Comparison of ENCODE assay signal across 1 cellular context in the genomic region with DNA sequence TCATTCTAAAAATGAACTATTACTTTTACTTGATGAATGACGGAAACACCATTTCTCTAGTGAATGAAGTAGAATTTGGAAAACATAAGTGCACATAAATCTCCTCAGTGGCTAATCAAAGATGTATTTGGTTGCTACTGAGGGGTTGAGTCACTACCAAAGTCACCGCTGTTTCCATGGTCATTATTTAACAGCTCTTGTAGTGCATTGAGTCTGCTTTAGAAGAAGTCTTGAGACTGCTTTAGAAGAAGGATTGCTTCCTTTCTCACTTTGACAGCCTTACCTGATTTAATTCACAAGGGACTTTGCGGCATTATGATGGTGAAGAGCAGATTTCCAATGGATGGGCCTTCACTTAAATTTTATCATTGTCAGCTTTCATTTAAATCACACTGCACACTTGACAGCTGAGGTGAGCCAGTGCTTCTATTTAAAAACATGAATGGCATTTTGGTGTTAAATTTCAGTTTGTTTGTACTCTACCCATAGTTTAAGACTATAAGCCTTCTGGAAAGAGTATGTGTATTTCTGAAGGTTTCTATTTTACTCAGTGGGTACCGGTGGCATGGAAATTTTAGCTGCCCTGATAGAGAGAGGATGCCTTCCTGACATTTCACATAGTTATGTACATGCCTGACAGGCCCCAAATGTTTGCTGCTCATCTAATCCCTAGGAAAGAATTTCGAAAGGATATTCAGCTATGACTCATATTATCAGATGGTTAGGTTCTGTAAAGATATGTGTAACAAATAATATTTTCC.
TF ChIP-seq lines count a peak whose summit lies in the region.

No MANE protein-coding gene starts in this region.

TF ChIP-seq in SK-N-SH, 30 proteins besides CTCF, POLR2A, EP300 and RAD21 (continued from another document):
- TF ChIP-seq, protein P1, sequence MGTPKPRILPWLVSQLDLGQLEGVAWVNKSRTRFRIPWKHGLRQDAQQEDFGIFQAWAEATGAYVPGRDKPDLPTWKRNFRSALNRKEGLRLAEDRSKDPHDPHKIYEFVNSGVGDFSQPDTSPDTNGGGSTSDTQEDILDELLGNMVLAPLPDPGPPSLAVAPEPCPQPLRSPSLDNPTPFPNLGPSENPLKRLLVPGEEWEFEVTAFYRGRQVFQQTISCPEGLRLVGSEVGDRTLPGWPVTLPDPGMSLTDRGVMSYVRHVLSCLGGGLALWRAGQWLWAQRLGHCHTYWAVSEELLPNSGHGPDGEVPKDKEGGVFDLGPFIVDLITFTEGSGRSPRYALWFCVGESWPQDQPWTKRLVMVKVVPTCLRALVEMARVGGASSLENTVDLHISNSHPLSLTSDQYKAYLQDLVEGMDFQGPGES (IDR thresholded peaks at IDR 0.05; ENCODE audit: low read depth, low read length): no peak
- no peak for TF ChIP-seq EZH2phosphoT487 (IDR thresholded peaks at IDR 0.05; ENCODE audit: borderline replicate concordance, low read depth)
- TF ChIP-seq, protein P2, sequence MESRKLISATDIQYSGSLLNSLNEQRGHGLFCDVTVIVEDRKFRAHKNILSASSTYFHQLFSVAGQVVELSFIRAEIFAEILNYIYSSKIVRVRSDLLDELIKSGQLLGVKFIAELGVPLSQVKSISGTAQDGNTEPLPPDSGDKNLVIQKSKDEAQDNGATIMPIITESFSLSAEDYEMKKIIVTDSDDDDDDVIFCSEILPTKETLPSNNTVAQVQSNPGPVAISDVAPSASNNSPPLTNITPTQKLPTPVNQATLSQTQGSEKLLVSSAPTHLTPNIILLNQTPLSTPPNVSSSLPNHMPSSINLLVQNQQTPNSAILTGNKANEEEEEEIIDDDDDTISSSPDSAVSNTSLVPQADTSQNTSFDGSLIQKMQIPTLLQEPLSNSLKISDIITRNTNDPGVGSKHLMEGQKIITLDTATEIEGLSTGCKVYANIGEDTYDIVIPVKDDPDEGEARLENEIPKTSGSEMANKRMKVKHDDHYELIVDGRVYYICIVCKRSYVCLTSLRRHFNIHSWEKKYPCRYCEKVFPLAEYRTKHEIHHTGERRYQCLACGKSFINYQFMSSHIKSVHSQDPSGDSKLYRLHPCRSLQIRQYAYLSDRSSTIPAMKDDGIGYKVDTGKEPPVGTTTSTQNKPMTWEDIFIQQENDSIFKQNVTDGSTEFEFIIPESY (IDR thresholded peaks at IDR 0.05; ENCODE audit: borderline replicate concordance, low read depth): no peak
- TF ChIP-seq, protein P3, sequence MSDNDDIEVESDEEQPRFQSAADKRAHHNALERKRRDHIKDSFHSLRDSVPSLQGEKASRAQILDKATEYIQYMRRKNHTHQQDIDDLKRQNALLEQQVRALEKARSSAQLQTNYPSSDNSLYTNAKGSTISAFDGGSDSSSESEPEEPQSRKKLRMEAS (IDR thresholded peaks at IDR 0.05; ENCODE audit: low read depth): no peak; the same call in 1 of the 2 replicates
- TF ChIP-seq, protein P4, sequence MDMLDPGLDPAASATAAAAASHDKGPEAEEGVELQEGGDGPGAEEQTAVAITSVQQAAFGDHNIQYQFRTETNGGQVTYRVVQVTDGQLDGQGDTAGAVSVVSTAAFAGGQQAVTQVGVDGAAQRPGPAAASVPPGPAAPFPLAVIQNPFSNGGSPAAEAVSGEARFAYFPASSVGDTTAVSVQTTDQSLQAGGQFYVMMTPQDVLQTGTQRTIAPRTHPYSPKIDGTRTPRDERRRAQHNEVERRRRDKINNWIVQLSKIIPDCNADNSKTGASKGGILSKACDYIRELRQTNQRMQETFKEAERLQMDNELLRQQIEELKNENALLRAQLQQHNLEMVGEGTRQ (IDR thresholded peaks at IDR 0.05; ENCODE audit: borderline replicate concordance, low read depth, low read length): no peak
- TF ChIP-seq, protein P5, sequence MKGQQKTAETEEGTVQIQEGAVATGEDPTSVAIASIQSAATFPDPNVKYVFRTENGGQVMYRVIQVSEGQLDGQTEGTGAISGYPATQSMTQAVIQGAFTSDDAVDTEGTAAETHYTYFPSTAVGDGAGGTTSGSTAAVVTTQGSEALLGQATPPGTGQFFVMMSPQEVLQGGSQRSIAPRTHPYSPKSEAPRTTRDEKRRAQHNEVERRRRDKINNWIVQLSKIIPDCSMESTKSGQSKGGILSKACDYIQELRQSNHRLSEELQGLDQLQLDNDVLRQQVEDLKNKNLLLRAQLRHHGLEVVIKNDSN (IDR thresholded peaks at IDR 0.05; ENCODE audit: borderline replicate concordance, low read depth): no peak
- TF ChIP-seq CHD2 (IDR thresholded peaks at IDR 0.05; ENCODE audit: low read length, partially characterized antibody): no peak
- TF ChIP-seq RCOR1 (IDR thresholded peaks at IDR 0.05; ENCODE audit: low read length): no peak
- TF ChIP-seq RXRA (IDR thresholded peaks at IDR 0.05; ENCODE audit: borderline replicate concordance, low read depth): peak; percentile 25; the same call in 1 of the 2 replicates
- TF ChIP-seq POLR2AphosphoS5 (IDR thresholded peaks at IDR 0.05; ENCODE audit: low read depth, low read length): peak; percentile 39; the same call in 1 of the 2 replicates
- TF ChIP-seq TAF1 (IDR thresholded peaks at IDR 0.05; ENCODE audit: borderline replicate concordance, low read depth, low read length): no peak
- TF ChIP-seq GABPA (IDR thresholded peaks at IDR 0.05; ENCODE audit: low read depth): no peak
- TF ChIP-seq, protein P6, sequence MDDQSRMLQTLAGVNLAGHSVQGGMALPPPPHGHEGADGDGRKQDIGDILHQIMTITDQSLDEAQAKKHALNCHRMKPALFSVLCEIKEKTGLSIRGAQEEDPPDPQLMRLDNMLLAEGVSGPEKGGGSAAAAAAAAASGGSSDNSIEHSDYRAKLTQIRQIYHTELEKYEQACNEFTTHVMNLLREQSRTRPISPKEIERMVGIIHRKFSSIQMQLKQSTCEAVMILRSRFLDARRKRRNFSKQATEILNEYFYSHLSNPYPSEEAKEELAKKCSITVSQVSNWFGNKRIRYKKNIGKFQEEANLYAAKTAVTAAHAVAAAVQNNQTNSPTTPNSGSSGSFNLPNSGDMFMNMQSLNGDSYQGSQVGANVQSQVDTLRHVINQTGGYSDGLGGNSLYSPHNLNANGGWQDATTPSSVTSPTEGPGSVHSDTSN (IDR thresholded peaks at IDR 0.05): peak; percentile 71
- peak; percentile 81; the same call in 1 of the 2 replicates for TF ChIP-seq FOSL2 (IDR thresholded peaks at IDR 0.05; ENCODE audit: borderline replicate concordance, low read depth)
- peak; percentile 48; the same call in 1 of the 2 replicates for TF ChIP-seq NFIC (IDR thresholded peaks at IDR 0.05; ENCODE audit: borderline replicate concordance)
- TF ChIP-seq GATA2 (CRISPR knock-in tag; IDR thresholded peaks at IDR 0.05): no peak
- TF ChIP-seq TCF12 (IDR thresholded peaks at IDR 0.05): peak; percentile 83
- peak; percentile 52; the same call in 1 of the 2 replicates for TF ChIP-seq MEF2A (IDR thresholded peaks at IDR 0.05; ENCODE audit: borderline replicate concordance, low read depth)
- peak; percentile 40; the same call in 1 of the 2 replicates for TF ChIP-seq SIN3A (IDR thresholded peaks at IDR 0.05; ENCODE audit: borderline replicate concordance, low read depth, low read length)
- no peak for TF ChIP-seq NRF1 (IDR thresholded peaks at IDR 0.05; ENCODE audit: low read depth, low read length)
- TF ChIP-seq MXI1 (IDR thresholded peaks at IDR 0.05; ENCODE audit: low read depth, low read length): no peak
- TF ChIP-seq, protein P7, sequence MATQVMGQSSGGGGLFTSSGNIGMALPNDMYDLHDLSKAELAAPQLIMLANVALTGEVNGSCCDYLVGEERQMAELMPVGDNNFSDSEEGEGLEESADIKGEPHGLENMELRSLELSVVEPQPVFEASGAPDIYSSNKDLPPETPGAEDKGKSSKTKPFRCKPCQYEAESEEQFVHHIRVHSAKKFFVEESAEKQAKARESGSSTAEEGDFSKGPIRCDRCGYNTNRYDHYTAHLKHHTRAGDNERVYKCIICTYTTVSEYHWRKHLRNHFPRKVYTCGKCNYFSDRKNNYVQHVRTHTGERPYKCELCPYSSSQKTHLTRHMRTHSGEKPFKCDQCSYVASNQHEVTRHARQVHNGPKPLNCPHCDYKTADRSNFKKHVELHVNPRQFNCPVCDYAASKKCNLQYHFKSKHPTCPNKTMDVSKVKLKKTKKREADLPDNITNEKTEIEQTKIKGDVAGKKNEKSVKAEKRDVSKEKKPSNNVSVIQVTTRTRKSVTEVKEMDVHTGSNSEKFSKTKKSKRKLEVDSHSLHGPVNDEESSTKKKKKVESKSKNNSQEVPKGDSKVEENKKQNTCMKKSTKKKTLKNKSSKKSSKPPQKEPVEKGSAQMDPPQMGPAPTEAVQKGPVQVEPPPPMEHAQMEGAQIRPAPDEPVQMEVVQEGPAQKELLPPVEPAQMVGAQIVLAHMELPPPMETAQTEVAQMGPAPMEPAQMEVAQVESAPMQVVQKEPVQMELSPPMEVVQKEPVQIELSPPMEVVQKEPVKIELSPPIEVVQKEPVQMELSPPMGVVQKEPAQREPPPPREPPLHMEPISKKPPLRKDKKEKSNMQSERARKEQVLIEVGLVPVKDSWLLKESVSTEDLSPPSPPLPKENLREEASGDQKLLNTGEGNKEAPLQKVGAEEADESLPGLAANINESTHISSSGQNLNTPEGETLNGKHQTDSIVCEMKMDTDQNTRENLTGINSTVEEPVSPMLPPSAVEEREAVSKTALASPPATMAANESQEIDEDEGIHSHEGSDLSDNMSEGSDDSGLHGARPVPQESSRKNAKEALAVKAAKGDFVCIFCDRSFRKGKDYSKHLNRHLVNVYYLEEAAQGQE (IDR thresholded peaks at IDR 0.05; ENCODE audit: low read depth, low read length): no peak
- TF ChIP-seq TEAD4 (IDR thresholded peaks at IDR 0.05; ENCODE audit: borderline replicate concordance, insufficient read depth): peak; percentile 89
- no peak for TF ChIP-seq SMC3 (IDR thresholded peaks at IDR 0.05; ENCODE audit: low read depth, low read length)
